ENCODE assay signal across 10 cellular contexts in genomic region chr16:54287018-54287757, GRCh38. TPM values are rescaled to one million over a fixed set of nuclear protein-coding genes. Genes with fewer than 3 reads are reported as not detected.
DNase-seq lines count a peak whose midpoint lies in the region; ATAC-seq and TF ChIP-seq lines count a peak whose summit lies in the region.
"Had no signal": no experiment of that assay in that cellular context is flagged by ENCODE, and none has a peak within 500 bp of the region (broad histone marks: within the 10 kb centered on the region; RNA-seq: fewer than 3 reads in every experiment).

No MANE protein-coding gene starts in this region.

- no peak for ATAC-seq in GM18517 (IDR thresholded peaks at IDR 0.05; ENCODE audit: unreplicated experiment)

- no peaks in the 10 kb centered on the region for H3K36me3 ChIP-seq in colonic mucosa
- H3K36me3 ChIP-seq in muscle layer of colon (ENCODE audit: insufficient read depth, low read length) = no peaks in the 10 kb centered on the region

- H3K27ac ChIP-seq in 22Rv1 (peak overlapping the region; percentile 99), colonic mucosa (no peak overlapping the region), muscle layer of colon (ENCODE audit: low read depth, low read length) (no peak overlapping the region)

- H3K4me3 ChIP-seq in colonic mucosa (peak overlapping the region; percentile 9), muscle layer of colon (ENCODE audit: low read depth in 1 of 2, low read length in 2 of 2) (peak overlapping the region; percentile 31 to 60)

- H3K9ac ChIP-seq in colonic mucosa (ENCODE audit: low read depth in 2 of 2, low read length in 2 of 2) (no peak overlapping the region), muscle layer of colon (ENCODE audit: low read length) (no peak overlapping the region)

- CTCF ChIA-PET in HEK293T (lab: Yijun Ruan, JAX) = no interaction called here

- POLR2A ChIA-PET in HEK293T (lab: Yijun Ruan, JAX) = interaction anchor here (0.7 to 1.4 kb wide), 6 partner anchors 12 to 529 kb away, joined by 3 to 4 read pairs (median 3); no protein-coding TSS in a partner anchor

- no peaks in the 10 kb centered on the region for H3K9me3 ChIP-seq in colonic mucosa
- H3K9me3 ChIP-seq in muscle layer of colon (ENCODE audit: low read length) = no peaks in the 10 kb centered on the region

- DNase-seq in HEK293T (ENCODE audit: extremely low spot score) (peak; percentile 19), colonic mucosa (no peak), anterior cingulate cortex (lab: John Stamatoyannopoulos, UW) (no peak), NCI-H82 (lab: John Stamatoyannopoulos, UW) (no peak)
- DNase-seq in stimulated activated CD4-positive, alpha-beta T cell treated with anti-CD3 and anti-CD28 coated beads, Interleukin-4, amount 100 ng/mL, for 1 hour = no peak
- DNase-seq: effector CD8-positive, alpha-beta T cell; stimulated activated CD4-positive, alpha-beta T cell treated with anti-CD3 and anti-CD28 coated beads, Interleukin-4, amount 100 ng/mL, for 4 hours had no signal

- TF ChIP-seq CTCF in 22Rv1 (IDR thresholded peaks at IDR 0.05) = no peak
- TF ChIP-seq CTCF in colonic mucosa (IDR thresholded peaks at IDR 0.05) = no peak

- H3K4me1 ChIP-seq in colonic mucosa (peaks cover 4% of the 10 kb centered on the region), muscle layer of colon (ENCODE audit: insufficient read depth, low read length) (peaks cover 7% of the 10 kb centered on the region)

- intact Hi-C loops in colonic mucosa (cut with DNase I) = loop anchor here (10.0 kb wide), 1 partner anchor 648 kb away; the partner anchor contains the start of gene IRX5

- H3K27me3 ChIP-seq in colonic mucosa = peaks cover 93% of the 10 kb centered on the region
- H3K27me3 ChIP-seq in muscle layer of colon (ENCODE audit: control insufficient read depth in 1 of 2, insufficient read depth in 2 of 2, low read length in 2 of 2) = peaks cover 44 to 92% of the 10 kb centered on the region in 2 donors

TF ChIP-seq in HEK293T, 16 proteins besides CTCF, POLR2A, EP300 and RAD21:
- TF ChIP-seq L3MBTL2 (conservative IDR thresholded peaks at IDR 0.05) (peak; percentile 51; the same call in 1 of the 2 replicates), ELF4 (IDR thresholded peaks at IDR 0.05) (no peak), FOXK2 (IDR thresholded peaks at IDR 0.05) (no peak)

RNA-seq across cellular contexts. Expression of gene IRX3, which starts 0.6 kb away (rescaled TPM):
- total RNA-seq in colonic mucosa = under 1 TPM in 1 of 2 donors, not detected in 1; 0.54 TPM
